18 cellular contexts compared by ENCODE assay signal in genomic region chr5:168356171-168356570, GRCh38.
DNase-seq lines count a peak whose midpoint lies in the region; ATAC-seq and TF ChIP-seq lines count a peak whose summit lies in the region.
"Had no signal": no experiment of that assay in that cellular context is flagged by ENCODE, and none has a peak within 500 bp of the region (broad histone marks: within the 10 kb centered on the region; RNA-seq: fewer than 3 reads in every experiment).

No MANE protein-coding gene starts in this region.

- H3K4me3 Mint-ChIP-seq in GM23338 (no peak overlapping the region), brain (no peak overlapping the region)
- H3K4me3 Mint-ChIP-seq in activated T-cell treated with anti-CD3 and anti-CD28 coated beads, Interleukin-2, amount 50 U/mL, for 4 hours, result no peak overlapping the region
- H3K4me3 Mint-ChIP-seq: CD4-positive, alpha-beta T cell had no signal

- no peaks in the 10 kb centered on the region for H3K9me3 ChIP-seq in trophoblast cell (ENCODE audit: insufficient read depth, low read depth, low read length)
- H3K9me3 ChIP-seq: BLaER1 treated with 17β-estradiol and CSF1 and Interleukin-3, amounts not matched to agents 10 nM and 100 nM; HAP-1 had no signal

- H3K9me2 ChIP-seq in GM23338 (ENCODE audit: insufficient read depth), result no peaks in the 10 kb centered on the region

- no peaks in the 10 kb centered on the region for H3F3A ChIP-seq in GM23338 (replicated peaks; ENCODE audit: low read depth)

- peak overlapping the region; percentile 8 for H2BK12ac ChIP-seq in trophoblast cell (ENCODE audit: low read length)

- H2BK5ac ChIP-seq in trophoblast cell (ENCODE audit: low read depth, low read length, poor library complexity), result no peak overlapping the region

- no CpG with 5 or more reads among the region's 13 CpGs for WGBS in trophoblast cell (ENCODE audit: extremely low coverage, insufficient coverage, insufficient read length)

- H3K79me1 ChIP-seq in trophoblast cell (ENCODE audit: low read length), result peaks cover 10% of the 10 kb centered on the region

- H3K27me3 Mint-ChIP-seq in GM23338 (ENCODE audit: insufficient read depth, low read depth, poor library complexity) (peaks cover 3% of the 10 kb centered on the region), brain (peaks cover 7% of the 10 kb centered on the region)
- peaks cover 3% of the 10 kb centered on the region for H3K27me3 Mint-ChIP-seq in activated T-cell treated with anti-CD3 and anti-CD28 coated beads, Interleukin-2, amount 50 U/mL, for 4 hours (ENCODE audit: low read depth)

- H3K4me2 ChIP-seq in GM23338 (no peak overlapping the region), trophoblast cell (ENCODE audit: low read length) (no peak overlapping the region)

- no peak overlapping the region for H2BK120ac ChIP-seq in trophoblast cell (ENCODE audit: insufficient read depth, low read length, poor library complexity)

- H3K4me1 ChIP-seq in GM23338 (ENCODE audit: insufficient read depth), result peaks cover 8% of the 10 kb centered on the region; the same call in 1 of the 2 replicates
- H3K4me1 ChIP-seq in trophoblast cell (ENCODE audit: control insufficient read depth in 1 of 2, insufficient read depth in 2 of 2, low read length in 2 of 2), result peaks cover 27 to 30% of the 10 kb centered on the region in 2 experiments
- H3K4me1 ChIP-seq: HAP-1 had no signal

- H3K4me3 ChIP-seq in GM23338, result no peak overlapping the region
- no peak overlapping the region for H3K4me3 ChIP-seq in trophoblast cell (ENCODE audit: low read depth, low read length)
- H3K4me3 ChIP-seq: BLaER1 treated with 17β-estradiol and CSF1 and Interleukin-3, amounts not matched to agents 10 nM and 100 nM; GM12878; HAP-1 had no signal

- peaks cover 29% of the 10 kb centered on the region for H4K20me1 ChIP-seq in GM23338 (replicated peaks; ENCODE audit: insufficient read depth)

- H3K36me3 Mint-ChIP-seq in GM23338 (ENCODE audit: low read depth) (no peaks in the 10 kb centered on the region), brain (no peaks in the 10 kb centered on the region)
- H3K36me3 Mint-ChIP-seq in activated T-cell treated with anti-CD3 and anti-CD28 coated beads, Interleukin-2, amount 50 U/mL, for 4 hours (ENCODE audit: insufficient read depth), result no peaks in the 10 kb centered on the region

- H3K79me2 ChIP-seq in GM23338 (replicated peaks; ENCODE audit: insufficient read depth), result peaks cover 56% of the 10 kb centered on the region
- peaks cover 3% of the 10 kb centered on the region for H3K79me2 ChIP-seq in trophoblast cell (ENCODE audit: control insufficient read depth, insufficient read depth, low read length, poor library complexity)

- no peak overlapping the region for H3K14ac ChIP-seq in trophoblast cell (ENCODE audit: low read length)

- H3K36me3 ChIP-seq in GM23338 (ENCODE audit: insufficient read depth), result no peaks in the 10 kb centered on the region
- H3K36me3 ChIP-seq in trophoblast cell (ENCODE audit: control insufficient read depth in 1 of 2, insufficient read depth in 2 of 2, low read length in 2 of 2), result no peaks in the 10 kb centered on the region
- H3K36me3 ChIP-seq: BLaER1 treated with 17β-estradiol and CSF1 and Interleukin-3, amounts not matched to agents 10 nM and 100 nM; HAP-1 had no signal

- no peak overlapping the region; the same call in 1 of the 2 replicates for H3K27ac Mint-ChIP-seq in GM23338
- peak overlapping the region in 3 of 5 experiments; percentile 17 to 95 (median 82) for H3K27ac Mint-ChIP-seq in brain
- H3K27ac Mint-ChIP-seq: CD4-positive, alpha-beta T cell had no signal

- H3K4ac ChIP-seq in trophoblast cell (ENCODE audit: low read depth, low read length), result peak overlapping the region; percentile 21

- no peaks in the 10 kb centered on the region; the same call in 2 of the 3 replicates for H3K9me3 Mint-ChIP-seq in GM23338
- peaks cover 0 to 3% (median 0%) of the 10 kb centered on the region in 5 experiments for H3K9me3 Mint-ChIP-seq in brain
- H3K9me3 Mint-ChIP-seq in activated T-cell treated with anti-CD3 and anti-CD28 coated beads, Interleukin-2, amount 50 U/mL, for 4 hours, result no peaks in the 10 kb centered on the region
- H3K9me3 Mint-ChIP-seq: CD4-positive, alpha-beta T cell had no signal

- no peak overlapping the region for H3K23ac ChIP-seq in trophoblast cell (ENCODE audit: low read length)

- no peak overlapping the region for H3K18ac ChIP-seq in trophoblast cell (ENCODE audit: low read length)

- no peak overlapping the region for H4K91ac ChIP-seq in trophoblast cell (ENCODE audit: low read depth, low read length)

- H3K9ac ChIP-seq in trophoblast cell (ENCODE audit: low read length), result no peak overlapping the region
- H3K9ac ChIP-seq: BLaER1 treated with 17β-estradiol and CSF1 and Interleukin-3, amounts not matched to agents 10 nM and 100 nM had no signal

- H4K8ac ChIP-seq in trophoblast cell (ENCODE audit: low read depth, low read length), result no peak overlapping the region

- ATAC-seq in GM23338, result no peak
- ATAC-seq in HG03457 (IDR thresholded peaks at IDR 0.05; ENCODE audit: unreplicated experiment), result no peak
- no peak for ATAC-seq in activated T-cell treated with anti-CD3 and anti-CD28 coated beads, Interleukin-2, amount 50 U/mL, for 4 hours
- ATAC-seq: GM12878 had no signal

- no peak overlapping the region for H2AFZ ChIP-seq in GM23338
- H2AFZ ChIP-seq in trophoblast cell (ENCODE audit: insufficient read depth, low read length, poor library complexity), result no peak overlapping the region

- H3K27ac ChIP-seq in 22Rv1 (peak overlapping the region; percentile 100), GM23338 (ENCODE audit: low read depth) (0 out of 2 replicates have a peak overlapping the region, but pooled peaks have one; percentile 19), trophoblast cell (ENCODE audit: low read depth, low read length) (no peak overlapping the region)
- H3K27ac ChIP-seq: BLaER1 treated with 17β-estradiol and CSF1 and Interleukin-3, amounts not matched to agents 10 nM and 100 nM; HL-60 had no signal

- H3K27me3 ChIP-seq in GM23338 (ENCODE audit: insufficient read depth) (no peaks in the 10 kb centered on the region), trophoblast cell (ENCODE audit: insufficient read depth, low read length) (no peaks in the 10 kb centered on the region)
- H3K27me3 ChIP-seq: BLaER1 treated with 17β-estradiol and CSF1 and Interleukin-3, amounts not matched to agents 10 nM and 100 nM had no signal

- H2AK5ac ChIP-seq in trophoblast cell (ENCODE audit: low read length), result no peak overlapping the region

- no peak overlapping the region for H4K12ac ChIP-seq in trophoblast cell (ENCODE audit: low read depth, low read length)

- TF ChIP-seq CTCF in 22Rv1 (IDR thresholded peaks at IDR 0.05) (no peak), GM23338 (conservative IDR thresholded peaks at IDR 0.05; ENCODE audit: low read depth in 2 of 2) (no peak), brain (conservative IDR thresholded peaks at IDR 0.05) (no peak)

- no peak for DNase-seq in GM23338 (ENCODE audit: low spot score)
- DNase-seq in trophoblast cell, result no peak
- DNase-seq in activated T-cell treated with anti-CD3 and anti-CD28 coated beads, Interleukin-2, amount 50 U/mL, for 4 hours, result no peak
- no peak for DNase-seq in NOMO-1 treated with DMSO at 0.1 percent for 48 hours (lab: John Stamatoyannopoulos, UW; ENCODE audit: unreplicated experiment)
- DNase-seq in DMS153 treated with DMSO at 0.1 percent for 48 hours (lab: John Stamatoyannopoulos, UW; ENCODE audit: unreplicated experiment), result no peak
- DNase-seq: ACHN; CD4-positive, alpha-beta T cell; DMS53; GOT3; IMR-90; KBM-7 had no signal

- peaks cover 40% of the 10 kb centered on the region for H3K4me1 Mint-ChIP-seq in GM23338
- H3K4me1 Mint-ChIP-seq in brain, result peaks cover 25% of the 10 kb centered on the region
- H3K4me1 Mint-ChIP-seq in activated T-cell treated with anti-CD3 and anti-CD28 coated beads, Interleukin-2, amount 50 U/mL, for 4 hours (ENCODE audit: low read depth), result no peaks in the 10 kb centered on the region

TF ChIP-seq in GM23338, 12 proteins besides CTCF, POLR2A, EP300 and RAD21 (continues in another document):
- no peak for TF ChIP-seq EZH2 (IDR thresholded peaks at IDR 0.05; ENCODE audit: low read depth, unreplicated experiment)
- no peak for TF ChIP-seq EZH2phosphoT487 (IDR thresholded peaks at IDR 0.05; ENCODE audit: unreplicated experiment)
